In the genomic region with DNA sequence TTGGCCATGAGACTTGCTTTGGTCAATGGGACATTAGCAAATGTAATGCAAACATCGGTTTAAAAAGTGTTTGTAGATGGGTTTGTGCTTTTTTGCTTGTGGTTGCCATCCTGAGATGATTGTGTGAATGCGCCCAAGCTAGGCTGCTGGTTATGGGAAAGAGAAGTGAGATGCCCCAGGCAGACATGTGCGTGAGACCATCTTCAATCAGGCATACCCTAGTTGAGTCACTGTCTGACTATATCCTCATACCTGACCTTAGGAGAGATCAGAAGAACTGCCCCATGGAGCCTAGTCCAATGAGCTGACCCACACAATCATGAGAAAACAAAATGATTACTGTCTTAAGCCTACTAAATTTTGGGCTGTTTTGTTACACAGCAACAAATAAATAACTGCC, we compare ENCODE assay signal across 19 cellular contexts. TPM values are rescaled to one million over a fixed set of nuclear protein-coding genes. Genes with fewer than 3 reads are reported as not detected.
"Had no signal": no experiment of that assay in that cellular context is flagged by ENCODE, and none has a peak within 500 bp of the region (broad histone marks: within the 10 kb centered on the region; RNA-seq: fewer than 3 reads in every experiment).

No MANE protein-coding gene starts in this region.

- H3K27me3 Mint-ChIP-seq: activated naive CD8-positive, alpha-beta T cell treated with anti-CD3 and anti-CD28 coated beads, Interleukin-2, amount 50 U/mL, for 24 hours; central memory CD8-positive, alpha-beta T cell; progenitor cell of endocrine pancreas; type B pancreatic cell had no signal

- H3K27ac Mint-ChIP-seq: activated naive CD4-positive, alpha-beta T cell treated with anti-CD3 and anti-CD28 coated beads for 36 hours; activated naive CD8-positive, alpha-beta T cell treated with anti-CD3 and anti-CD28 coated beads, Interleukin-2, amount 50 U/mL, for 24 hours; neural progenitor cell; progenitor cell of endocrine pancreas; type B pancreatic cell had no signal

- H3K27ac ChIP-seq: brain microvascular endothelial cell, neural progenitor cell, skin epidermis, stomach had no signal

- H3K4me3 ChIP-seq: coronary artery, neural progenitor cell, skin epidermis, stomach had no signal

- H3K27me3 ChIP-seq: brain microvascular endothelial cell, neural progenitor cell, stomach had no signal

- H3K4me3 Mint-ChIP-seq: activated naive CD4-positive, alpha-beta T cell treated with anti-CD3 and anti-CD28 coated beads for 36 hours; activated naive CD8-positive, alpha-beta T cell treated with anti-CD3 and anti-CD28 coated beads, Interleukin-2, amount 50 U/mL, for 24 hours; activated T-cell treated with anti-CD3 and anti-CD28 coated beads, Interleukin-2, amount 50 U/mL, for 4 hours; central memory CD8-positive, alpha-beta T cell; neural progenitor cell; type B pancreatic cell had no signal

- DNase-seq: activated CD4-positive, alpha-beta T cell treated with anti-CD3 and anti-CD28 coated beads, Interleukin-2, amount 50 U/mL, for 1 hour; activated CD4-positive, CD25-positive, alpha-beta regulatory T cell treated with anti-CD3 and anti-CD28 coated beads, Interleukin-2, amount 50 U/mL, for 72 hours; activated CD8-positive, alpha-beta memory T cell treated with anti-CD3 and anti-CD28 coated beads, Interleukin-2, amount 50 U/mL, for 4 hours; activated naive CD4-positive, alpha-beta T cell treated with anti-CD3 and anti-CD28 coated beads for 36 hours; activated naive CD8-positive, alpha-beta T cell treated with anti-CD3 and anti-CD28 coated beads, Interleukin-2, amount 50 U/mL, for 24 hours; activated T-cell treated with anti-CD3 and anti-CD28 coated beads, Interleukin-2, amount 50 U/mL, for 4 hours; aorta; brain microvascular endothelial cell; erythroblast; foreskin melanocyte; stomach; T-helper 1 cell; T1000 had no signal

- ATAC-seq: activated naive CD8-positive, alpha-beta T cell treated with anti-CD3 and anti-CD28 coated beads, Interleukin-2, amount 50 U/mL, for 24 hours; activated T-cell treated with anti-CD3 and anti-CD28 coated beads, Interleukin-2, amount 50 U/mL, for 4 hours had no signal

- H3K9ac ChIP-seq: neural progenitor cell had no signal

- H3K9me3 Mint-ChIP-seq: activated naive CD4-positive, alpha-beta T cell treated with anti-CD3 and anti-CD28 coated beads for 36 hours had no signal

- H3K4me1 Mint-ChIP-seq: activated naive CD8-positive, alpha-beta T cell treated with anti-CD3 and anti-CD28 coated beads, Interleukin-2, amount 50 U/mL, for 24 hours; central memory CD8-positive, alpha-beta T cell; neural progenitor cell had no signal

- H3K36me3 ChIP-seq: brain microvascular endothelial cell, neural progenitor cell, stomach had no signal

- H3K4me1 ChIP-seq: neural progenitor cell, stomach had no signal

- H3K36me3 Mint-ChIP-seq: type B pancreatic cell had no signal

- H2AFZ ChIP-seq: neural progenitor cell had no signal

- H3K4me2 ChIP-seq: neural progenitor cell had no signal

RNA-seq across cellular contexts. Expression of gene ZNF608, which starts 36.8 kb away (rescaled TPM):
- total RNA-seq: activated naive CD4-positive, alpha-beta T cell treated with anti-CD3 and anti-CD28 coated beads for 36 hours had no signal
